In genomic region chr5:67581203-67581602, GRCh38 we compare ENCODE assay signal across 12 cellular contexts.
A peak's percentile ranks its signal among the peaks of the same experiment; 100 is the strongest.
DNase-seq lines count a peak whose midpoint lies in the region; ATAC-seq and TF ChIP-seq lines count a peak whose summit lies in the region.
"Had no signal": no experiment of that assay in that cellular context is flagged by ENCODE, and none has a peak within 500 bp of the region (broad histone marks: within the 10 kb centered on the region; RNA-seq: fewer than 3 reads in every experiment).

No MANE protein-coding gene starts in this region.

- DNase-seq in DMS53 treated with DMSO at 0.1 percent for 48 hours (lab: John Stamatoyannopoulos, UW; ENCODE audit: unreplicated experiment), result peak; percentile 43
- DNase-seq in HFF-Myc (ENCODE audit: extremely low read depth, low read depth), result peak; percentile 26
- peak; percentile 9 for DNase-seq in astrocyte of the spinal cord (ENCODE audit: low read depth, low spot score)
- peak; percentile 49 for DNase-seq in kidney epithelial cell (ENCODE audit: low read depth)
- no peak for DNase-seq in NCI-H2171 treated with DMSO at 0.1 percent for 48 hours (lab: John Stamatoyannopoulos, UW)
- DNase-seq in C1 segment of cervical spinal cord (lab: John Stamatoyannopoulos, UW), result no peak
- DNase-seq: Kasumi-1, kidney glomerular epithelial cell, NCI-H2081 treated with DMSO at 0.1 percent for 48 hours, SJCRH30, T-helper 9 cell had no signal

- ATAC-seq in HG02623 (IDR thresholded peaks at IDR 0.05; ENCODE audit: unreplicated experiment), result no peak

- in situ Hi-C loops in astrocyte of the spinal cord (cut with HindIII; ENCODE audit: low sequenced_read_pairs), result no loop called here

- H3K4me3 ChIP-seq in HFF-Myc (replicated peaks; ENCODE audit: low read depth, low read length), result no peak overlapping the region
- no peak overlapping the region for H3K4me3 ChIP-seq in astrocyte of the spinal cord (ENCODE audit: low read depth, low read length)
- H3K4me3 ChIP-seq in kidney epithelial cell (ENCODE audit: low read depth, low read length), result no peak overlapping the region
- H3K4me3 ChIP-seq: SJCRH30 had no signal

- no peaks in the 10 kb centered on the region for H3K27me3 ChIP-seq in kidney epithelial cell (ENCODE audit: control insufficient read depth, insufficient read depth, low read length)
- H3K27me3 ChIP-seq: SJCRH30 had no signal

- no peak for TF ChIP-seq CTCF in HFF-Myc (IDR thresholded peaks at IDR 0.05; ENCODE audit: low read depth, low read length, missing control alignments)
- TF ChIP-seq CTCF in astrocyte of the spinal cord (IDR thresholded peaks at IDR 0.05; ENCODE audit: low read depth, low read length), result no peak
- no peak for TF ChIP-seq CTCF in kidney epithelial cell (IDR thresholded peaks at IDR 0.05; ENCODE audit: insufficient read depth, low read length, poor library complexity, severe bottlenecking)

- H3K36me3 ChIP-seq in kidney epithelial cell (ENCODE audit: control insufficient read depth, insufficient read depth, low read length), result no peaks in the 10 kb centered on the region
- H3K36me3 ChIP-seq: SJCRH30 had no signal

Comparison
In these comparisons a context has a peak if more than half of its experiments do, and no peak if none do; other contexts are left out.
1. DNase-seq: peak in DMS53 treated with DMSO at 0.1 percent for 48 hours (single experiment), HFF-Myc (single experiment), astrocyte of the spinal cord (single experiment) and kidney epithelial cell (single experiment); none in NCI-H2171 treated with DMSO at 0.1 percent for 48 hours (single experiment) and C1 segment of cervical spinal cord (0 of 14).